Comparison of ENCODE assay signal across 11 cellular contexts in genomic region chr11:3022982-3023381, GRCh38. TPM values are rescaled to one million over a fixed set of nuclear protein-coding genes. Genes with fewer than 3 reads are reported as not detected.
DNase-seq lines count a peak whose midpoint lies in the region; ATAC-seq lines count a peak whose summit lies in the region.
"Had no signal": no experiment of that assay in that cellular context is flagged by ENCODE, and none has a peak within 500 bp of the region (broad histone marks: within the 10 kb centered on the region; RNA-seq: fewer than 3 reads in every experiment).

No MANE protein-coding gene starts in this region.

- ATAC-seq in T-helper 17 cell = no peak
- ATAC-seq in esophagus mucosa = peak; percentile 43

- H3K4me3 Mint-ChIP-seq in activated CD4-positive, alpha-beta T cell treated with anti-CD3 and anti-CD28 coated beads, Interleukin-2, amount 10 ng/mL, durations not matched to agents 7 days and 5 days = no peak overlapping the region
- no peak overlapping the region for H3K4me3 Mint-ChIP-seq in T-helper 17 cell

- peak overlapping the region; percentile 28 for H3K27ac ChIP-seq in skeletal muscle tissue (ENCODE audit: low read depth, low read length)
- H3K27ac ChIP-seq: right lobe of liver, SJSA1 had no signal

- peak overlapping the region; percentile 87 for H3K27ac Mint-ChIP-seq in activated CD4-positive, alpha-beta T cell treated with anti-CD3 and anti-CD28 coated beads, Interleukin-2, amount 10 ng/mL, durations not matched to agents 7 days and 5 days
- H3K27ac Mint-ChIP-seq in T-helper 17 cell = peak overlapping the region; percentile 92

- CTCF ChIA-PET in activated CD4-positive, alpha-beta T cell treated with anti-CD3 and anti-CD28 coated beads, Interleukin-2, amount 10 ng/mL, durations not matched to agents 7 days and 5 days (lab: Charles Lee) = interaction anchor here (0.7 to 1.4 kb wide), 8 partner anchors 8 to 492 kb away, joined by 3 to 7 read pairs (median 4); partner anchors contain the start of gene PHLDA2

- peaks cover 65% of the 10 kb centered on the region for H3K36me3 Mint-ChIP-seq in activated CD4-positive, alpha-beta T cell treated with anti-CD3 and anti-CD28 coated beads, Interleukin-2, amount 10 ng/mL, durations not matched to agents 7 days and 5 days (ENCODE audit: low read depth)
- H3K36me3 Mint-ChIP-seq in T-helper 17 cell (ENCODE audit: low read depth) = peaks cover 10% of the 10 kb centered on the region

- H3K9me3 Mint-ChIP-seq in activated CD4-positive, alpha-beta T cell treated with anti-CD3 and anti-CD28 coated beads, Interleukin-2, amount 10 ng/mL, durations not matched to agents 7 days and 5 days = no peaks in the 10 kb centered on the region

- H3K27me3 Mint-ChIP-seq in activated CD4-positive, alpha-beta T cell treated with anti-CD3 and anti-CD28 coated beads, Interleukin-2, amount 10 ng/mL, durations not matched to agents 7 days and 5 days = no peaks in the 10 kb centered on the region
- H3K27me3 Mint-ChIP-seq in T-helper 17 cell = no peaks in the 10 kb centered on the region

- H3K27me3 ChIP-seq in skeletal muscle tissue (ENCODE audit: control insufficient read depth in 3 of 3, insufficient read depth in 3 of 3, low read length in 3 of 3) = no peaks in the 10 kb centered on the region
- H3K27me3 ChIP-seq: right lobe of liver, SJSA1, stomach had no signal

- no peak overlapping the region for H3K4me3 ChIP-seq in skeletal muscle tissue (ENCODE audit: low read length in 3 of 3)
- H3K4me3 ChIP-seq: right lobe of liver, SJSA1, stomach had no signal

- no peak for DNase-seq in activated CD4-positive, alpha-beta T cell treated with anti-CD3 and anti-CD28 coated beads, Interleukin-2, amount 10 ng/mL, durations not matched to agents 7 days and 5 days
- no peak for DNase-seq in activated CD4-positive, alpha-beta T cell treated with anti-CD3 and anti-CD28 coated beads, Interleukin-2, amount 50 U/mL, for 48 hours
- no peak for DNase-seq in T-helper 17 cell
- no peak for DNase-seq in pons (ENCODE audit: low spot score)
- no peak for DNase-seq in NCI-H1092 (lab: John Stamatoyannopoulos, UW)
- no peak for DNase-seq in DMS79 (lab: John Stamatoyannopoulos, UW)
- DNase-seq: stomach had no signal

- POLR2A ChIA-PET in activated CD4-positive, alpha-beta T cell treated with anti-CD3 and anti-CD28 coated beads, Interleukin-2, amount 10 ng/mL, durations not matched to agents 7 days and 5 days (lab: Charles Lee) = interaction anchor here (0.7 kb wide), 1 partner anchor 77 kb away, joined by 4 read pairs; no protein-coding TSS in a partner anchor

- H3K4me1 Mint-ChIP-seq in activated CD4-positive, alpha-beta T cell treated with anti-CD3 and anti-CD28 coated beads, Interleukin-2, amount 10 ng/mL, durations not matched to agents 7 days and 5 days = peaks cover 50% of the 10 kb centered on the region
- H3K4me1 Mint-ChIP-seq in T-helper 17 cell = peaks cover 23% of the 10 kb centered on the region

- peaks cover 3 to 11% (median 8%) of the 10 kb centered on the region in 3 donors for H3K4me1 ChIP-seq in skeletal muscle tissue (ENCODE audit: control insufficient read depth in 3 of 3, insufficient read depth in 3 of 3, low read length in 3 of 3)
- H3K4me1 ChIP-seq: SJSA1 had no signal

- no peak overlapping the region for H3K9ac ChIP-seq in skeletal muscle tissue (ENCODE audit: low read depth in 1 of 3, low read length in 3 of 3)

- H3K36me3 ChIP-seq in skeletal muscle tissue (ENCODE audit: control insufficient read depth in 3 of 3, insufficient read depth in 3 of 3, low read length in 3 of 3) = peaks cover 38 to 47% (median 38%) of the 10 kb centered on the region in 3 donors

- H3K9me3 ChIP-seq in T-helper 17 cell (ENCODE audit: control insufficient read depth, low read length, poor library complexity, severe bottlenecking) (no peaks in the 10 kb centered on the region), skeletal muscle tissue (ENCODE audit: control insufficient read depth in 3 of 3, low read length in 3 of 3) (no peaks in the 10 kb centered on the region)
- H3K9me3 ChIP-seq: right lobe of liver, SJSA1, stomach had no signal

RNA-seq across cellular contexts. Expression of gene NAP1L4, which starts 30.9 kb away (rescaled TPM):
- total RNA-seq in activated CD4-positive, alpha-beta T cell treated with anti-CD3 and anti-CD28 coated beads, Interleukin-2, amount 10 ng/mL, durations not matched to agents 7 days and 5 days = 100 to 1,000 TPM; 354 to 367 TPM
- 100 to 1,000 TPM; 229 to 275 TPM for total RNA-seq in T-helper 17 cell
- 113 TPM for total RNA-seq in esophagus mucosa
- total RNA-seq in skeletal muscle tissue = 148 TPM

RNA-seq across cellular contexts. Expression of gene CARS1, which starts 34.2 kb away (rescaled TPM):
- 10 to 100 TPM; 81.4 to 97.6 TPM for total RNA-seq in activated CD4-positive, alpha-beta T cell treated with anti-CD3 and anti-CD28 coated beads, Interleukin-2, amount 10 ng/mL, durations not matched to agents 7 days and 5 days
- total RNA-seq in T-helper 17 cell (10 to 100 TPM; 41.4 to 52.0 TPM), esophagus mucosa (39.4 TPM), skeletal muscle tissue (11.5 TPM)
